In the genomic region with DNA sequence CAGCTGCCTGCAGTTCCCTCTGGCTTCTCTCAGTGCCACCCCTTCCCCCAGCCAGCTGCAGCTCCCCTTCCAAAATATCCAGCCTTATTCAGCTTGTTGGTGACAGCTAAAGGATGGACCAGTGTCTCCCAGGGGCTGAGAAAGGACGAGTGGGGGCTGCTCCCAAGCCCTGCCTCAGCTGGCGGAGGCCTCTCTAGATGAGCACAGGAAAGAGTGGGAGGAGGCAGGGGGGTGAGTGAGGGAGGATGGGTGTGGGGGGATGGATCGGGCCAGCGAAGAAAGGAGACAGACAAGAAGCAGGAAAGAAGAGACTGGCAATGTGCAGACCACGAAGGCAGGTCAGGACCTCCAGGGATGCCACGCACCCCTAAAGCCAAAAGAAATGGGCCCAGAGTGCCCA, we compare ENCODE assay signal across 19 cellular contexts. TPM values are rescaled to one million over a fixed set of nuclear protein-coding genes. Genes with fewer than 3 reads are reported as not detected.
DNase-seq lines count a peak whose midpoint lies in the region; ATAC-seq lines count a peak whose summit lies in the region.
"Had no signal": no experiment of that assay in that cellular context is flagged by ENCODE, and none has a peak within 500 bp of the region (broad histone marks: within the 10 kb centered on the region; RNA-seq: fewer than 3 reads in every experiment).

No MANE protein-coding gene starts in this region.

- H3K9ac ChIP-seq in BLaER1 treated with 17β-estradiol and CSF1 and Interleukin-3, amounts not matched to agents 10 nM and 100 nM = peak overlapping the region; percentile 19 to 67 (median 55); a peak in 16 of 22 replicates

- H3K27me3 Mint-ChIP-seq in dendritic cell treated with granulocyte-macrophage colony-stimulating factor and Interleukin-4, amounts not matched to agents 40 ng/mL and 50 ng/mL, for 4 days = peaks cover 9% of the 10 kb centered on the region
- H3K27me3 Mint-ChIP-seq: stimulated activated naive B cell treated with anti-CD40 and anti-IgM and Interleukin-4, amounts not matched to agents 10 μg/mL and 1 μg/mL and 100 μg/mL, for 72 hours had no signal

- 50 to 56% methylated on average over 6 of the region's 6 CpGs for WGBS in mesodermal cell (ENCODE audit: insufficient coverage in 2 of 2), 2 experiments

- H3K4me3 ChIP-seq in BLaER1 treated with 17β-estradiol and CSF1 and Interleukin-3, amounts not matched to agents 10 nM and 100 nM = peak overlapping the region in 7 of 10 experiments; percentile 2 to 42 (median 28); a peak in 7 of 20 replicates
- no peak overlapping the region for H3K4me3 ChIP-seq in mesodermal cell (ENCODE audit: extremely low read depth, insufficient read depth, low read length, poor library complexity, severe bottlenecking)
- H3K4me3 ChIP-seq: Peyer's patch, sigmoid colon had no signal

- H3K9me3 Mint-ChIP-seq in dendritic cell treated with granulocyte-macrophage colony-stimulating factor and Interleukin-4, amounts not matched to agents 40 ng/mL and 50 ng/mL, for 4 days = no peaks in the 10 kb centered on the region
- H3K9me3 Mint-ChIP-seq: activated T-helper 2 cell treated with anti-CD3 and anti-CD28 coated beads, Interferon-gamma antibody, Interleukin-2, Interleukin-4, amounts not matched to agents 10 μg/mL and 5 μg/mL and 100 μg/mL, durations not matched to agents 14 hours and 24 hours and 36 hours; stimulated activated naive B cell treated with anti-CD40 and anti-IgM and Interleukin-4, amounts not matched to agents 10 μg/mL and 1 μg/mL and 100 μg/mL, for 72 hours had no signal

- H3K27me3 ChIP-seq in BLaER1 treated with 17β-estradiol and CSF1 and Interleukin-3, amounts not matched to agents 10 nM and 100 nM = no peaks in the 10 kb centered on the region
- H3K27me3 ChIP-seq: Peyer's patch had no signal

- peak overlapping the region; percentile 78 to 92 (median 87) for H3K4me2 ChIP-seq in BLaER1 treated with 17β-estradiol and CSF1 and Interleukin-3, amounts not matched to agents 10 nM and 100 nM

- H3K4me1 ChIP-seq in BLaER1 treated with 17β-estradiol and CSF1 and Interleukin-3, amounts not matched to agents 10 nM and 100 nM = peaks cover 50 to 85% (median 64%) of the 10 kb centered on the region in 10 experiments
- peaks cover 26% of the 10 kb centered on the region for H3K4me1 ChIP-seq in mesodermal cell (ENCODE audit: control insufficient read depth, insufficient read depth, low read length, poor library complexity, severe bottlenecking)
- H3K4me1 ChIP-seq: Peyer's patch had no signal

- H4K20me1 ChIP-seq in BLaER1 treated with 17β-estradiol and CSF1 and Interleukin-3, amounts not matched to agents 10 nM and 100 nM = no peaks in the 10 kb centered on the region

- intact Hi-C loops in dendritic cell treated with granulocyte-macrophage colony-stimulating factor and Interleukin-4, amounts not matched to agents 40 ng/mL and 50 ng/mL, for 4 days (cut with micrococcal nuclease) = no loop called here
- intact Hi-C loops in posterior vena cava (cut with DNase I) = no loop called here

- H3K9me3 ChIP-seq in BLaER1 treated with 17β-estradiol and CSF1 and Interleukin-3, amounts not matched to agents 10 nM and 100 nM (replicated peaks in 1 of 11) = no peaks in the 10 kb centered on the region
- no peaks in the 10 kb centered on the region for H3K9me3 ChIP-seq in KOPT-K1 (ENCODE audit: insufficient read depth, low read length, poor library complexity, severe bottlenecking)
- no peaks in the 10 kb centered on the region for H3K9me3 ChIP-seq in mesodermal cell (ENCODE audit: control insufficient read depth, low read length)
- H3K9me3 ChIP-seq: Peyer's patch, sigmoid colon had no signal

- H3K4me1 Mint-ChIP-seq in dendritic cell treated with granulocyte-macrophage colony-stimulating factor and Interleukin-4, amounts not matched to agents 40 ng/mL and 50 ng/mL, for 4 days (ENCODE audit: low read depth) = peaks cover 66% of the 10 kb centered on the region

- ATAC-seq in GM18867 (IDR thresholded peaks at IDR 0.05; ENCODE audit: unreplicated experiment) (no peak), HG03095 (IDR thresholded peaks at IDR 0.05; ENCODE audit: unreplicated experiment) (no peak)
- ATAC-seq: stimulated activated naive B cell treated with anti-CD40 and anti-IgM and Interleukin-4, amounts not matched to agents 10 μg/mL and 1 μg/mL and 100 μg/mL, for 72 hours had no signal

- H3K36me3 Mint-ChIP-seq in dendritic cell treated with granulocyte-macrophage colony-stimulating factor and Interleukin-4, amounts not matched to agents 40 ng/mL and 50 ng/mL, for 4 days (ENCODE audit: low read depth) = peaks cover 10% of the 10 kb centered on the region
- H3K36me3 Mint-ChIP-seq: stimulated activated naive B cell treated with anti-CD40 and anti-IgM and Interleukin-4, amounts not matched to agents 10 μg/mL and 1 μg/mL and 100 μg/mL, for 72 hours had no signal

- H3K36me3 ChIP-seq in BLaER1 treated with 17β-estradiol and CSF1 and Interleukin-3, amounts not matched to agents 10 nM and 100 nM = no peaks in the 10 kb centered on the region
- H3K36me3 ChIP-seq in KOPT-K1 (ENCODE audit: insufficient read depth, low read length) = no peaks in the 10 kb centered on the region
- no peaks in the 10 kb centered on the region for H3K36me3 ChIP-seq in mesodermal cell (ENCODE audit: control insufficient read depth, insufficient read depth, low read length)
- H3K36me3 ChIP-seq: Peyer's patch, sigmoid colon had no signal

- peak overlapping the region; percentile 27 for H3K4me3 Mint-ChIP-seq in dendritic cell treated with granulocyte-macrophage colony-stimulating factor and Interleukin-4, amounts not matched to agents 40 ng/mL and 50 ng/mL, for 4 days
- H3K4me3 Mint-ChIP-seq: stimulated activated naive B cell treated with anti-CD40 and anti-IgM and Interleukin-4, amounts not matched to agents 10 μg/mL and 1 μg/mL and 100 μg/mL, for 72 hours had no signal

- H3K27ac ChIP-seq in BLaER1 treated with 17β-estradiol and CSF1 and Interleukin-3, amounts not matched to agents 10 nM and 100 nM = peak overlapping the region; percentile 11 to 70 (median 54); a peak in 18 of 22 replicates
- H3K27ac ChIP-seq in KOPT-K1 (ENCODE audit: low read depth, low read length, poor library complexity, severe bottlenecking) (peak overlapping the region; percentile 13), mesodermal cell (ENCODE audit: low read depth, low read length, severe bottlenecking) (peak overlapping the region; percentile 74)
- H3K27ac ChIP-seq: Peyer's patch, sigmoid colon had no signal

- peak overlapping the region; percentile 89 for H3K27ac Mint-ChIP-seq in dendritic cell treated with granulocyte-macrophage colony-stimulating factor and Interleukin-4, amounts not matched to agents 40 ng/mL and 50 ng/mL, for 4 days
- H3K27ac Mint-ChIP-seq: activated T-helper 2 cell treated with anti-CD3 and anti-CD28 coated beads, Interferon-gamma antibody, Interleukin-2, Interleukin-4, amounts not matched to agents 10 μg/mL and 5 μg/mL and 100 μg/mL, durations not matched to agents 14 hours and 24 hours and 36 hours had no signal

- DNase-seq in dedifferentiated amniotic fluid mesenchymal stem cell (ENCODE audit: extremely low spot score) (no peak), posterior vena cava (ENCODE audit: low spot score) (no peak)
- DNase-seq: activated CD4-positive, alpha-beta T cell treated with anti-CD3 and anti-CD28 coated beads for 1 hour; NCI-H146; NCI-H226; Peyer's patch; sigmoid colon; stimulated activated naive B cell treated with anti-CD40 and anti-IgM and Interleukin-4, amounts not matched to agents 10 μg/mL and 1 μg/mL and 100 μg/mL, for 72 hours had no signal

RNA-seq across cellular contexts. Expression of a gene that starts 17.5 kb away (rescaled TPM):
- polyA plus RNA-seq in mesodermal cell (2013, experiment 1 of 2) = 1.5 TPM
- 1.9 TPM for polyA plus RNA-seq in mesodermal cell (2013, experiment 2 of 2)
- 1 to 10 TPM; 1.2 to 2.1 TPM for total RNA-seq in posterior vena cava
- total RNA-seq: MCF 10A had no signal

RNA-seq across cellular contexts. Expression of a gene that starts 54.6 kb away (rescaled TPM):
- 0.81 TPM for polyA plus RNA-seq in mesodermal cell (2013, experiment 1 of 2)
- polyA plus RNA-seq in mesodermal cell (2013, experiment 2 of 2) = 0.35 TPM
- total RNA-seq in posterior vena cava = not detected
- total RNA-seq: activated T-helper 2 cell treated with anti-CD3 and anti-CD28 coated beads, Interferon-gamma antibody, Interleukin-2, Interleukin-4, amounts not matched to agents 10 μg/mL and 5 μg/mL and 100 μg/mL, durations not matched to agents 14 hours and 24 hours and 36 hours; liver; MCF 10A; osteocyte had no signal
- polyA plus RNA-seq: esophagus had no signal

Comparison
In these comparisons a context has a peak if more than half of its experiments do, and no peak if none do; other contexts are left out.
1. H3K27ac ChIP-seq: peak in every context shown above with its lines; median percentile 74 in mesodermal cell; 54 in BLaER1 treated with 17β-estradiol and CSF1 and Interleukin-3, amounts not matched to agents 10 nM and 100 nM; 13 in KOPT-K1.